33 cellular contexts compared by ENCODE assay signal in genomic region chr1:194445244-194445643, GRCh38.
"Had no signal": no experiment of that assay in that cellular context is flagged by ENCODE, and none has a peak within 500 bp of the region (broad histone marks: within the 10 kb centered on the region; RNA-seq: fewer than 3 reads in every experiment).

No MANE protein-coding gene starts in this region.

- H3K4me3 ChIP-seq: MG63 had no signal

- H3K36me3 ChIP-seq: MG63 had no signal

- H3K27me3 ChIP-seq: MG63 had no signal

- DNase-seq: Karpas-422, Kasumi-1, MG63, MM.1S, MV-4-11, NCI-H1092, NCI-H1092 treated with DMSO at 0.1 percent for 48 hours, NCI-H1105, NCI-H1105 treated with DMSO at 0.1 percent for 48 hours, NCI-H1417, NCI-H1417 treated with DMSO at 0.1 percent for 48 hours, NCI-H1436, NCI-H1436 treated with DMSO at 0.1 percent for 48 hours, NCI-H146, NCI-H1694, NCI-H1694 treated with DMSO at 0.1 percent for 48 hours, NCI-H187, NCI-H187 treated with DMSO at 0.1 percent for 48 hours, NCI-H1930, NCI-H2029, NCI-H2029 treated with DMSO at 0.1 percent for 48 hours, NCI-H2081, NCI-H2081 treated with DMSO at 0.1 percent for 48 hours, NCI-H2107, NCI-H2171, NCI-H2171 treated with DMSO at 0.1 percent for 48 hours, NCI-H2227 treated with DMSO at 0.1 percent for 48 hours, NCI-H226, NCI-H345, NCI-H446, NCI-H446 treated with DMSO at 0.1 percent for 48 hours, NCI-H510A, NCI-H510A treated with DMSO at 0.1 percent for 48 hours had no signal

- H3K9me3 ChIP-seq: MG63 had no signal
